ENCODE assay signal across 7 cellular contexts in the genomic region with DNA sequence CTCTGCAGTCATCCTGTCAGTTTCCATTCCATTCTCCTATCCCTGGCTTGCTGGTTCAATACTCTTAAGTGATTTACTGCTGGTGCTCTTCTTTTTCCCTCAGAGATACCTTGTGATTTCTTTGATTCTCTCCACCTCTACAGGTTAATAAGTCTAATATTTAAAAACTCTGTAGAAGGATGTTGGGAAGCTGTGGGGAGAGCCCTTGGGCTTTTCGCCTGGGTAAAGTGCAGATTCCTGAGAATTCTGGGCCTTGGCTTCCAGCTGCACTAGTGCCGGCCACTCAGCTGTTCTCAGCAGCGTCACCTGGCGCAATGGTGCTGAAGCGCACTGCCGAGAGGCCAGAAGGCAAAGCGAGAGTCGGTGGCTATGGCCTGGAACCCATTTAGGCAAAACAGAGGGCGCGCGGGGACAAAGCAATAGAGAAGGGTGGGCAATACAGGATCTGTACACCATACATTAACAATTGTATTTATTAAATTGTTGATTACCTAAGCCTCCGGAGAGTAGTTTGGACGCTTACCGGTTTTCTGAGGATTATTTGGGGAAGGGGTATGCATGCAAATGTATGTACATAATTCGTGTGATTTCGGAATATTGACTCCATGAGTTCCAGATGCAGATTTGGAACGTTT.
DNase-seq lines count a peak whose midpoint lies in the region; ATAC-seq and TF ChIP-seq lines count a peak whose summit lies in the region.
"Not testable (repeated sequence)": the region's sequence is repeated elsewhere in the genome, so short reads cannot be mapped to it uniquely, and the experiment has no call there.

No MANE protein-coding gene starts in this region.

- H3K9me3 ChIP-seq in IMR-90 (ENCODE audit: control insufficient read depth, insufficient read depth, low read length); iPS-20b (ENCODE audit: insufficient read depth, low read depth, low read length): not testable (repeated sequence)

- not testable (repeated sequence) for H2AFZ ChIP-seq in IMR-90 (replicated peaks; ENCODE audit: low read length, poor library complexity)

- dilution Hi-C loops in IMR-90 (cut with HindIII; ENCODE audit: low sequenced_read_pairs, unreplicated experiment): not testable (repeated sequence)

- not testable (repeated sequence) for H3K4me2 ChIP-seq in IMR-90 (ENCODE audit: low read depth, low read length)

- not testable (repeated sequence) for H2BK5ac ChIP-seq in IMR-90 (ENCODE audit: low read depth, low read length, poor library complexity, severe bottlenecking)

- TF ChIP-seq RAD21 in IMR-90 (IDR thresholded peaks at IDR 0.05; ENCODE audit: low read length): not testable (repeated sequence)

- no CpG with 5 or more reads among the region's 17 CpGs for WGBS in IMR-90 (ENCODE audit: extremely low coverage in 2 of 2, insufficient read length in 1 of 2), 2 experiments

- H3K27ac ChIP-seq in IMR-90 (ENCODE audit: insufficient read depth, low read length); iPS-20b (ENCODE audit: low read length): not testable (repeated sequence)

- not testable (repeated sequence) for H3K18ac ChIP-seq in IMR-90 (ENCODE audit: low read depth, low read length)

- not testable (repeated sequence) for H3K27ac Mint-ChIP-seq in nephron progenitor cell

- ATAC-seq in GM18907 (IDR thresholded peaks at IDR 0.05; ENCODE audit: unreplicated experiment) (peak; percentile 62), HG02588 (IDR thresholded peaks at IDR 0.05; ENCODE audit: unreplicated experiment) (peak; percentile 50), IMR-90 (ENCODE audit: low read depth) (peak; percentile 77)

- H3K4me1 Mint-ChIP-seq in nephron progenitor cell: not testable (repeated sequence)

- H3K36me3 ChIP-seq in IMR-90 (ENCODE audit: control insufficient read depth, insufficient read depth, low read length); iPS-20b (ENCODE audit: insufficient read depth, low read depth, low read length): not testable (repeated sequence)

- not testable (repeated sequence) for H3K4me1 ChIP-seq in IMR-90 (ENCODE audit: control insufficient read depth, insufficient read depth, low read length); iPS-20b (ENCODE audit: insufficient read depth, low read length)

- not testable (repeated sequence) for H3K4me3 ChIP-seq in IMR-90 (ENCODE audit: insufficient read depth, low read depth, low read length); fibroblast of pulmonary artery (replicated peaks; ENCODE audit: low read depth, low read length)
- peak overlapping the region; percentile 54; the same call in 1 of the 2 replicates for H3K4me3 ChIP-seq in iPS-20b (ENCODE audit: low read length)

- H2BK120ac ChIP-seq in IMR-90 (ENCODE audit: low read depth, low read length): not testable (repeated sequence)

- not testable (repeated sequence) for H4K91ac ChIP-seq in IMR-90 (ENCODE audit: insufficient read depth, low read depth, low read length)

- CTCF ChIA-PET in IMR-90 (lab: Yijun Ruan, JAX): not testable (repeated sequence)

- not testable (repeated sequence) for H3K79me1 ChIP-seq in IMR-90 (ENCODE audit: low read depth in 1 of 2, low read length in 2 of 2)

- H2BK15ac ChIP-seq in IMR-90 (ENCODE audit: low read depth, low read length): not testable (repeated sequence)

- intact Hi-C loops in IMR-90 (cut with micrococcal nuclease): not testable (repeated sequence)

- H3K9me3 Mint-ChIP-seq in nephron progenitor cell: not testable (repeated sequence)

- not testable (repeated sequence) for TF ChIP-seq CTCF in IMR-90 (conservative IDR thresholded peaks at IDR 0.05; ENCODE audit: low read depth, low read length)
- TF ChIP-seq CTCF in fibroblast of pulmonary artery (IDR thresholded peaks at IDR 0.05; ENCODE audit: low read length, missing control alignments) (peak; percentile 17), nephron progenitor cell (IDR thresholded peaks at IDR 0.05) (peak; percentile 29)

- not testable (repeated sequence) for H3K27me3 ChIP-seq in IMR-90 (ENCODE audit: control insufficient read depth, insufficient read depth, low read length); iPS-20b (ENCODE audit: insufficient read depth, low read length)

- not testable (repeated sequence) for H4K5ac ChIP-seq in IMR-90 (ENCODE audit: low read depth, low read length)

- BruUV-seq in IMR-90 (replicated peaks; lab: Mats Ljungman, UMichigan): not testable (repeated sequence)

- H3K9ac ChIP-seq in IMR-90 (ENCODE audit: low read depth, low read length); iPS-20b (ENCODE audit: low read depth, low read length): not testable (repeated sequence)

- not testable (repeated sequence) for DNase-seq in IMR-90; fibroblast of pulmonary artery (ENCODE audit: low read depth); nephron progenitor cell
- DNase-seq in astrocyte of the hippocampus (ENCODE audit: low read depth, low spot score): peak; percentile 0

- H4K20me1 ChIP-seq in IMR-90 (ENCODE audit: insufficient read depth, low read length): not testable (repeated sequence)

- not testable (repeated sequence) for H3K36me3 Mint-ChIP-seq in nephron progenitor cell (ENCODE audit: low read depth)

- POLR2A ChIA-PET in IMR-90 (lab: Charles Lee; ENCODE audit: unreplicated experiment): not testable (repeated sequence)

- not testable (repeated sequence) for TF ChIP-seq POLR2A in IMR-90 (IDR thresholded peaks at IDR 0.05; ENCODE audit: low read depth, low read length)

- H3K14ac ChIP-seq in IMR-90 (replicated peaks; ENCODE audit: low read depth, low read length): not testable (repeated sequence)

- not testable (repeated sequence) for H4K8ac ChIP-seq in IMR-90 (ENCODE audit: low read depth in 2 of 2, low read length in 2 of 2)

- H3K4ac ChIP-seq in IMR-90 (ENCODE audit: low read depth, low read length): not testable (repeated sequence)

- peak overlapping the region; percentile 48 for H3K4me3 Mint-ChIP-seq in nephron progenitor cell

- not testable (repeated sequence) for H2AK9ac ChIP-seq in IMR-90 (replicated peaks; ENCODE audit: low read depth, low read length, poor library complexity)

- H3K23ac ChIP-seq in IMR-90 (ENCODE audit: low read depth, low read length): not testable (repeated sequence)

- not testable (repeated sequence) for H2BK20ac ChIP-seq in IMR-90 (ENCODE audit: low read depth, low read length)

- H2AK5ac ChIP-seq in IMR-90 (ENCODE audit: low read depth, low read length): not testable (repeated sequence)

- in situ Hi-C loops in IMR-90 (cut with MboI; ENCODE audit: low sequenced_read_pairs): not testable (repeated sequence)

- H3K27me3 Mint-ChIP-seq in nephron progenitor cell (ENCODE audit: low read depth, poor library complexity): not testable (repeated sequence)

- H3K9me1 ChIP-seq in IMR-90 (ENCODE audit: insufficient read depth, low read length): not testable (repeated sequence)

- H3K56ac ChIP-seq in IMR-90 (ENCODE audit: extremely low read depth, insufficient read depth, low read length): not testable (repeated sequence)
